ENCODE assay signal across 9 cellular contexts in the genomic region with DNA sequence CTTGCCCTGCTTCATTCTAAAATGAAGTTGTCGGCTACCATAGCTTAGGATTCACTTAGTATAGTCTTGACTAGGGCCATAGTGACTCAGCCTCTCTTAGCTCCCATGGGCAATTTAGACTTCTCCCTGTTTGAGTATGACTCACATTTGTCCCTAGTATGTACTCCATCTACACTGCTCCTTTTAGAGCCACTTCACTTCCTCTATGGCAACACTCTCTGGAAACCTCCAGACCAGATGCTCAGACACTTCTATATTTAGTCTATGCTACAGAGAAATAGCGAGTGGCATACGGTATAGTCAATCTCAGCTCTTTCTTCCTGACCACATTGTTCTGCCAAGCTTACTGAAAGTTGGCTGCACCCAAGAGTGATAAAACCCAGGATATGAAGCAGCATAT. TPM values are rescaled to one million over a fixed set of nuclear protein-coding genes. Genes with fewer than 3 reads are reported as not detected.
DNase-seq lines count a peak whose midpoint lies in the region; ATAC-seq and TF ChIP-seq lines count a peak whose summit lies in the region.
"Had no signal": no experiment of that assay in that cellular context is flagged by ENCODE, and none has a peak within 500 bp of the region (broad histone marks: within the 10 kb centered on the region; RNA-seq: fewer than 3 reads in every experiment).

No MANE protein-coding gene starts in this region.

- peak overlapping the region; percentile 75 for H3K4me2 ChIP-seq in smooth muscle cell

- ATAC-seq in gastroesophageal sphincter (peak; percentile 80), GM18907 (IDR thresholded peaks at IDR 0.05; ENCODE audit: unreplicated experiment) (no peak), GM18873 (IDR thresholded peaks at IDR 0.05; ENCODE audit: low FRiP score, unreplicated experiment) (no peak)
- no peak for ATAC-seq in activated T-helper 17 cell treated with anti-CD3 and anti-CD28 coated beads, Interleukin-2, amount 50 U/mL, for 72 hours (replicated peaks)

- H3K27ac ChIP-seq in gastroesophageal sphincter (no peak overlapping the region), smooth muscle cell (ENCODE audit: low read depth) (peak overlapping the region; percentile 90)
- H3K27ac ChIP-seq in CD4-positive, alpha-beta memory T cell (ENCODE audit: low read depth, low read length), result no peak overlapping the region

- no peak for TF ChIP-seq POLR2A in gastroesophageal sphincter (IDR thresholded peaks at IDR 0.05)

- no peak for TF ChIP-seq EP300 in gastroesophageal sphincter (IDR thresholded peaks at IDR 0.05)

- H3K4me3 ChIP-seq in gastroesophageal sphincter, result no peak overlapping the region
- H3K4me3 ChIP-seq in smooth muscle cell, result peak overlapping the region; percentile 15
- H3K4me3 ChIP-seq in CD4-positive, alpha-beta memory T cell (ENCODE audit: low read length in 2 of 2), result no peak overlapping the region

- CTCF ChIA-PET in CD4-positive, alpha-beta memory T cell (lab: Charles Lee; ENCODE audit: partially characterized antibody), result interaction anchor here (1.0 kb wide), 1 partner anchor 9 kb away, joined by 4 read pairs; no protein-coding TSS in a partner anchor

- peaks cover 0 to 4% (median under 1%) of the 10 kb centered on the region in 4 donors for H3K4me1 Mint-ChIP-seq in CD4-positive, alpha-beta memory T cell
- H3K4me1 Mint-ChIP-seq in activated T-helper 17 cell treated with anti-CD3 and anti-CD28 coated beads, Interleukin-2, amount 50 U/mL, for 72 hours, result no peaks in the 10 kb centered on the region

- no peaks in the 10 kb centered on the region for H3K27me3 ChIP-seq in gastroesophageal sphincter
- no peaks in the 10 kb centered on the region for H3K27me3 ChIP-seq in smooth muscle cell (ENCODE audit: low read depth)
- H3K27me3 ChIP-seq in CD4-positive, alpha-beta memory T cell (ENCODE audit: insufficient read depth, low read length), result no peaks in the 10 kb centered on the region

- no peaks in the 10 kb centered on the region for H3K9me3 Mint-ChIP-seq in CD4-positive, alpha-beta memory T cell
- no peaks in the 10 kb centered on the region for H3K9me3 Mint-ChIP-seq in activated T-helper 17 cell treated with anti-CD3 and anti-CD28 coated beads, Interleukin-2, amount 50 U/mL, for 72 hours
- H3K9me3 Mint-ChIP-seq: naive B cell had no signal

- H3K27me3 Mint-ChIP-seq in CD4-positive, alpha-beta memory T cell, result peaks cover 21 to 25% of the 10 kb centered on the region in 2 donors
- peaks cover 41% of the 10 kb centered on the region for H3K27me3 Mint-ChIP-seq in activated T-helper 17 cell treated with anti-CD3 and anti-CD28 coated beads, Interleukin-2, amount 50 U/mL, for 72 hours

- POLR2A ChIA-PET in CD4-positive, alpha-beta memory T cell (lab: Charles Lee; ENCODE audit: partially characterized antibody), result no interaction called here

- H3K36me3 Mint-ChIP-seq in CD4-positive, alpha-beta memory T cell, result no peaks in the 10 kb centered on the region
- H3K36me3 Mint-ChIP-seq in activated T-helper 17 cell treated with anti-CD3 and anti-CD28 coated beads, Interleukin-2, amount 50 U/mL, for 72 hours (ENCODE audit: low read depth), result no peaks in the 10 kb centered on the region
- H3K36me3 Mint-ChIP-seq: naive B cell had no signal

- no peak overlapping the region for H3K4me3 Mint-ChIP-seq in CD4-positive, alpha-beta memory T cell
- H3K4me3 Mint-ChIP-seq in activated T-helper 17 cell treated with anti-CD3 and anti-CD28 coated beads, Interleukin-2, amount 50 U/mL, for 72 hours, result no peak overlapping the region
- H3K4me3 Mint-ChIP-seq: naive B cell had no signal

- H3K4me1 ChIP-seq in gastroesophageal sphincter, result peaks cover 0 to 14% (median 0%) of the 10 kb centered on the region in 3 donors
- H3K4me1 ChIP-seq in smooth muscle cell (ENCODE audit: low read depth), result no peaks in the 10 kb centered on the region
- H3K4me1 ChIP-seq in CD4-positive, alpha-beta memory T cell (ENCODE audit: insufficient read depth, low read length), result peaks cover 3% of the 10 kb centered on the region

- intact Hi-C loops in CD4-positive, alpha-beta memory T cell (cut with micrococcal nuclease), result no loop called here

- DNase-seq in HS-5 (ENCODE audit: low read depth) (peak; percentile 85), SKM-1 treated with dmso at 0.1 percent for 144 hours (lab: John Stamatoyannopoulos, UW; ENCODE audit: unreplicated experiment) (peak; percentile 90), smooth muscle cell (lab: John Stamatoyannopoulos, UW; ENCODE audit: unreplicated experiment) (no peak)
- DNase-seq in CD4-positive, alpha-beta memory T cell, result no peak
- DNase-seq: naive B cell had no signal

- H3K36me3 ChIP-seq in gastroesophageal sphincter, result no peaks in the 10 kb centered on the region
- no peaks in the 10 kb centered on the region for H3K36me3 ChIP-seq in smooth muscle cell (ENCODE audit: low read depth)
- H3K36me3 ChIP-seq in CD4-positive, alpha-beta memory T cell (ENCODE audit: insufficient read depth, low read length), result no peaks in the 10 kb centered on the region

- no peaks in the 10 kb centered on the region for H3K9me3 ChIP-seq in gastroesophageal sphincter
- no peaks in the 10 kb centered on the region for H3K9me3 ChIP-seq in smooth muscle cell (replicated peaks; ENCODE audit: low read depth)
- H3K9me3 ChIP-seq in CD4-positive, alpha-beta memory T cell (ENCODE audit: control insufficient read depth in 1 of 2, low read length in 2 of 2), result no peaks in the 10 kb centered on the region

- H3K9ac ChIP-seq in smooth muscle cell (ENCODE audit: low read depth), result peak overlapping the region; percentile 21

- TF ChIP-seq CTCF in gastroesophageal sphincter (IDR thresholded peaks at IDR 0.05) (no peak), smooth muscle cell (IDR thresholded peaks at IDR 0.05; ENCODE audit: borderline replicate concordance, insufficient read depth, poor library complexity, severe bottlenecking) (no peak)

- H3K27ac Mint-ChIP-seq in CD4-positive, alpha-beta memory T cell, result no peak overlapping the region
- H3K27ac Mint-ChIP-seq in activated T-helper 17 cell treated with anti-CD3 and anti-CD28 coated beads, Interleukin-2, amount 50 U/mL, for 72 hours, result no peak overlapping the region
- H3K27ac Mint-ChIP-seq: naive B cell had no signal

- WGBS in gastroesophageal sphincter (ENCODE audit: low coverage in 1 of 2), 2 donors, result 47 to 49% methylated on average over 3 of the region's 3 CpGs
- WGBS in smooth muscle cell (ENCODE audit: low lambda C conversion rate), result 28% methylated on average over 3 of the region's 3 CpGs

- H2AFZ ChIP-seq in smooth muscle cell (ENCODE audit: low read depth), result peak overlapping the region; percentile 54

- H3F3A ChIP-seq in smooth muscle cell (ENCODE audit: low read depth), result no peaks in the 10 kb centered on the region

- H4K20me1 ChIP-seq in smooth muscle cell (ENCODE audit: low read depth), result no peaks in the 10 kb centered on the region

- H3K79me2 ChIP-seq in smooth muscle cell (ENCODE audit: low read depth), result no peaks in the 10 kb centered on the region

RNA-seq across cellular contexts. Expression of gene MEPE, which starts 11.2 kb away (rescaled TPM):
- not detected for total RNA-seq in gastroesophageal sphincter
- not detected in 2 replicates for total RNA-seq in smooth muscle cell
- polyA plus RNA-seq in smooth muscle cell, result 0.63 TPM in 1 of 2 replicates, not detected in the other
- total RNA-seq in CD4-positive, alpha-beta memory T cell, result not detected
- polyA plus RNA-seq in CD4-positive, alpha-beta memory T cell, result not detected
- not detected for total RNA-seq in activated T-helper 17 cell treated with anti-CD3 and anti-CD28 coated beads, Interleukin-2, amount 50 U/mL, for 72 hours

RNA-seq across cellular contexts. Expression of gene IBSP, which starts 44.6 kb away (rescaled TPM):
- total RNA-seq in gastroesophageal sphincter, result not detected
- not detected in 2 replicates for total RNA-seq in smooth muscle cell
- not detected in 2 replicates for polyA plus RNA-seq in smooth muscle cell
- total RNA-seq in CD4-positive, alpha-beta memory T cell, result not detected
- polyA plus RNA-seq in CD4-positive, alpha-beta memory T cell, result not detected
- total RNA-seq in activated T-helper 17 cell treated with anti-CD3 and anti-CD28 coated beads, Interleukin-2, amount 50 U/mL, for 72 hours, result not detected

Comparison
In these comparisons a context has a peak if more than half of its experiments do, and no peak if none do; other contexts are left out.
1. DNase-seq: peak in HS-5 (single experiment) and SKM-1 treated with dmso at 0.1 percent for 144 hours (single experiment); none in smooth muscle cell (single experiment) and CD4-positive, alpha-beta memory T cell (0 of 5).